ENCODE assay signal across 9 cellular contexts in genomic region chr13:30870049-30870884, GRCh38. TPM values are rescaled to one million over a fixed set of nuclear protein-coding genes. Genes with fewer than 3 reads are reported as not detected.
DNase-seq lines count a peak whose midpoint lies in the region; ATAC-seq and TF ChIP-seq lines count a peak whose summit lies in the region.
"Had no signal": no experiment of that assay in that cellular context is flagged by ENCODE, and none has a peak within 500 bp of the region (broad histone marks: within the 10 kb centered on the region; RNA-seq: fewer than 3 reads in every experiment).

No MANE protein-coding gene starts in this region.

- peak overlapping the region; percentile 98 for H4K91ac ChIP-seq in trophoblast cell (ENCODE audit: low read depth, low read length)

- H3K27ac Mint-ChIP-seq in activated CD8-positive, alpha-beta T cell treated with anti-CD3 and anti-CD28 coated beads, Interleukin-2, amount 10 ng/mL, durations not matched to agents 7 days and 5 days, result no peak overlapping the region

- peak overlapping the region; percentile 95 for H2BK120ac ChIP-seq in trophoblast cell (ENCODE audit: insufficient read depth, low read length, poor library complexity)

- H3K18ac ChIP-seq in trophoblast cell (ENCODE audit: low read length), result peak overlapping the region; percentile 94

- no peak overlapping the region for H3K4me2 ChIP-seq in trophoblast cell (ENCODE audit: low read length)

- H3K79me1 ChIP-seq in trophoblast cell (ENCODE audit: low read length), result peaks cover 76% of the 10 kb centered on the region

- CTCF ChIA-PET in activated CD8-positive, alpha-beta T cell treated with anti-CD3 and anti-CD28 coated beads, Interleukin-2, amount 10 ng/mL, durations not matched to agents 7 days and 5 days (lab: Charles Lee), result interaction anchor here (5.7 kb wide), 1 partner anchor 14 kb away, joined by 40 read pairs; no protein-coding TSS in a partner anchor

- POLR2A ChIA-PET in activated CD8-positive, alpha-beta T cell treated with anti-CD3 and anti-CD28 coated beads, Interleukin-2, amount 10 ng/mL, durations not matched to agents 7 days and 5 days (lab: Charles Lee), result interaction anchor here (0.7 kb wide), 1 partner anchor 254 kb away, joined by 3 read pairs; no protein-coding TSS in a partner anchor

- H3K4me3 Mint-ChIP-seq in activated CD8-positive, alpha-beta T cell treated with anti-CD3 and anti-CD28 coated beads, Interleukin-2, amount 10 ng/mL, durations not matched to agents 7 days and 5 days, result no peak overlapping the region

- peak; percentile 85 for ATAC-seq in activated CD8-positive, alpha-beta T cell treated with anti-CD3 and anti-CD28 coated beads, Interleukin-2, amount 10 ng/mL, durations not matched to agents 7 days and 5 days
- no peak for ATAC-seq in GM18870 (IDR thresholded peaks at IDR 0.05; ENCODE audit: unreplicated experiment)

- H2BK5ac ChIP-seq in trophoblast cell (ENCODE audit: low read depth, low read length, poor library complexity), result peak overlapping the region; percentile 83

- H2AK5ac ChIP-seq in trophoblast cell (ENCODE audit: low read length), result peak overlapping the region; percentile 100

- no peaks in the 10 kb centered on the region for H3K9me3 Mint-ChIP-seq in activated CD8-positive, alpha-beta T cell treated with anti-CD3 and anti-CD28 coated beads, Interleukin-2, amount 10 ng/mL, durations not matched to agents 7 days and 5 days (ENCODE audit: insufficient read depth)

- in situ Hi-C loops in KBM-7 (cut with MboI; ENCODE audit: low pct_unique_long_range_greater_than_20kb, low sequenced_read_pairs), result no loop called here

- H3K9me3 ChIP-seq in trophoblast cell (ENCODE audit: insufficient read depth, low read depth, low read length), result no peaks in the 10 kb centered on the region

- no peaks in the 10 kb centered on the region for H3K27me3 ChIP-seq in trophoblast cell (ENCODE audit: insufficient read depth, low read length)

- DNase-seq in NCI-H748 (lab: John Stamatoyannopoulos, UW; ENCODE audit: unreplicated experiment) (peak; percentile 44), NCI-H748 treated with DMSO at 0.1 percent for 48 hours (lab: John Stamatoyannopoulos, UW) (no peak), KBM-7 (peak; percentile 68), fibroblast of villous mesenchyme (ENCODE audit: low read depth) (peak; percentile 100), trophoblast cell (peak; percentile 96), medulla oblongata (ENCODE audit: extremely low spot score) (no peak)
- peak; percentile 34 for DNase-seq in activated CD8-positive, alpha-beta T cell treated with anti-CD3 and anti-CD28 coated beads, Interleukin-2, amount 10 ng/mL, durations not matched to agents 7 days and 5 days

- TF ChIP-seq CTCF in fibroblast of villous mesenchyme (IDR thresholded peaks at IDR 0.05; ENCODE audit: insufficient read depth, low read depth, low read length), result no peak

- peaks cover 49 to 65% of the 10 kb centered on the region in 2 experiments for H3K4me1 ChIP-seq in trophoblast cell (ENCODE audit: control insufficient read depth in 1 of 2, insufficient read depth in 2 of 2, low read length in 2 of 2)

- peak overlapping the region; percentile 93 for H3K4ac ChIP-seq in trophoblast cell (ENCODE audit: low read depth, low read length)

- peak overlapping the region; percentile 76 for H4K8ac ChIP-seq in trophoblast cell (ENCODE audit: low read depth, low read length)

- H3K9ac ChIP-seq in trophoblast cell (ENCODE audit: low read length), result no peak overlapping the region

- peak overlapping the region; percentile 91 for H3K27ac ChIP-seq in trophoblast cell (ENCODE audit: low read depth, low read length)
- H3K27ac ChIP-seq: C4-2B had no signal

- no peak overlapping the region for H3K23ac ChIP-seq in trophoblast cell (ENCODE audit: low read length)

- peak overlapping the region; percentile 99 for H2BK12ac ChIP-seq in trophoblast cell (ENCODE audit: low read length)

- H3K4me3 ChIP-seq in fibroblast of villous mesenchyme (ENCODE audit: low read depth, low read length) (peak overlapping the region; percentile 18), trophoblast cell (ENCODE audit: low read depth, low read length) (no peak overlapping the region)

- no peak overlapping the region for H2AFZ ChIP-seq in trophoblast cell (ENCODE audit: insufficient read depth, low read length, poor library complexity)

- no peaks in the 10 kb centered on the region for H3K36me3 Mint-ChIP-seq in activated CD8-positive, alpha-beta T cell treated with anti-CD3 and anti-CD28 coated beads, Interleukin-2, amount 10 ng/mL, durations not matched to agents 7 days and 5 days (ENCODE audit: low read depth)

- H3K36me3 ChIP-seq in trophoblast cell (ENCODE audit: control insufficient read depth in 1 of 2, insufficient read depth in 2 of 2, low read length in 2 of 2), result no peaks in the 10 kb centered on the region

- H3K4me1 Mint-ChIP-seq in activated CD8-positive, alpha-beta T cell treated with anti-CD3 and anti-CD28 coated beads, Interleukin-2, amount 10 ng/mL, durations not matched to agents 7 days and 5 days (ENCODE audit: low read depth), result no peaks in the 10 kb centered on the region

- H3K14ac ChIP-seq in trophoblast cell (ENCODE audit: low read length), result peak overlapping the region; percentile 96

- no peak overlapping the region for H4K12ac ChIP-seq in trophoblast cell (ENCODE audit: low read depth, low read length)

- no CpG with 5 or more reads among the region's 9 CpGs for WGBS in trophoblast cell (ENCODE audit: extremely low coverage, insufficient coverage, insufficient read length)

- peaks cover 24% of the 10 kb centered on the region for H3K27me3 Mint-ChIP-seq in activated CD8-positive, alpha-beta T cell treated with anti-CD3 and anti-CD28 coated beads, Interleukin-2, amount 10 ng/mL, durations not matched to agents 7 days and 5 days (ENCODE audit: low read depth)

- H3K79me2 ChIP-seq in trophoblast cell (ENCODE audit: control insufficient read depth, insufficient read depth, low read length, poor library complexity), result peaks cover 12% of the 10 kb centered on the region

RNA-seq across cellular contexts. Expression of gene MEDAG, which starts 35.8 kb away (rescaled TPM):
- not detected for total RNA-seq in activated CD8-positive, alpha-beta T cell treated with anti-CD3 and anti-CD28 coated beads, Interleukin-2, amount 10 ng/mL, durations not matched to agents 7 days and 5 days
- total RNA-seq in fibroblast of villous mesenchyme, result 12.1 and 20.0 TPM in 2 replicates
- polyA plus RNA-seq in trophoblast cell (2013), result 0.58 and 0.63 TPM in 2 replicates

Comparison
In these comparisons a context has a peak if more than half of its experiments do, and no peak if none do; other contexts are left out.
1. DNase-seq: peak in NCI-H748 (single experiment), KBM-7 (single experiment), activated CD8-positive, alpha-beta T cell treated with anti-CD3 and anti-CD28 coated beads, Interleukin-2, amount 10 ng/mL, durations not matched to agents 7 days and 5 days (single experiment), fibroblast of villous mesenchyme (single experiment) and trophoblast cell (2 of 2); none in NCI-H748 treated with DMSO at 0.1 percent for 48 hours (single experiment) and medulla oblongata (single experiment).
2. RNA of gene MEDAG, which starts 35.8 kb away (total RNA-seq): 12.1 to 20.0 TPM in fibroblast of villous mesenchyme; not detected in activated CD8-positive, alpha-beta T cell treated with anti-CD3 and anti-CD28 coated beads, Interleukin-2, amount 10 ng/mL, durations not matched to agents 7 days and 5 days; every median in the first group is over 10 times any median in the second.